ENCODE assay signal across 30 cellular contexts in genomic region chr18:24817150-24818068, GRCh38.
DNase-seq lines count a peak whose midpoint lies in the region; FAIRE-seq and TF ChIP-seq lines count a peak whose summit lies in the region.
"Had no signal": no experiment of that assay in that cellular context is flagged by ENCODE, and none has a peak within 500 bp of the region (broad histone marks: within the 10 kb centered on the region; RNA-seq: fewer than 3 reads in every experiment).

No MANE protein-coding gene starts in this region.

- peaks cover 5% of the 10 kb centered on the region for H3K4me1 Mint-ChIP-seq in astrocyte (ENCODE audit: low read depth, unreplicated experiment)
- H3K4me1 Mint-ChIP-seq in activated naive CD4-positive, alpha-beta T cell treated with anti-CD3 and anti-CD28 coated beads for 36 hours (ENCODE audit: low read depth), result no peaks in the 10 kb centered on the region
- H3K4me1 Mint-ChIP-seq: stimulated activated naive CD8-positive, alpha-beta T cell treated with anti-CD3 and anti-CD28 coated beads, Interleukin-15, amount 100 ng/mL, for 72 hours; T-cell had no signal

- H3K4me1 ChIP-seq in HUES64 (ENCODE audit: insufficient read depth, low read length) (peaks cover 42% of the 10 kb centered on the region), astrocyte (ENCODE audit: insufficient read depth, low read length) (no peaks in the 10 kb centered on the region)
- H3K4me1 ChIP-seq: BLaER1 treated with 17β-estradiol and CSF1 and Interleukin-3, amounts not matched to agents 10 nM and 100 nM; body of pancreas; esophagus squamous epithelium; foreskin keratinocyte; SJCRH30; tibial artery had no signal

- H3K4me3 Mint-ChIP-seq in astrocyte (ENCODE audit: unreplicated experiment), result no peak overlapping the region
- H3K4me3 Mint-ChIP-seq in activated naive CD4-positive, alpha-beta T cell treated with anti-CD3 and anti-CD28 coated beads for 36 hours, result no peak overlapping the region
- H3K4me3 Mint-ChIP-seq: stimulated activated naive CD8-positive, alpha-beta T cell treated with anti-CD3 and anti-CD28 coated beads, Interleukin-15, amount 100 ng/mL, for 72 hours; T-cell had no signal

- no peaks in the 10 kb centered on the region for H3K36me3 Mint-ChIP-seq in astrocyte (ENCODE audit: low read depth, unreplicated experiment)
- H3K36me3 Mint-ChIP-seq in activated naive CD4-positive, alpha-beta T cell treated with anti-CD3 and anti-CD28 coated beads for 36 hours (ENCODE audit: low read depth), result no peaks in the 10 kb centered on the region
- H3K36me3 Mint-ChIP-seq: T-cell had no signal

- H3K9ac ChIP-seq in HUES64 (ENCODE audit: low read depth, low read length) (no peak overlapping the region), astrocyte (ENCODE audit: low read length) (no peak overlapping the region)
- H3K9ac ChIP-seq: BLaER1 treated with 17β-estradiol and CSF1 and Interleukin-3, amounts not matched to agents 10 nM and 100 nM had no signal

- H3K27me3 ChIP-seq in HUES64 (ENCODE audit: insufficient read depth, low read length), result no peaks in the 10 kb centered on the region
- H3K27me3 ChIP-seq in astrocyte (ENCODE audit: insufficient read depth, low read length), result no peaks in the 10 kb centered on the region
- H3K27me3 ChIP-seq: BLaER1 treated with 17β-estradiol and CSF1 and Interleukin-3, amounts not matched to agents 10 nM and 100 nM; body of pancreas; foreskin keratinocyte; neutrophil; SJCRH30; tibial artery had no signal

- no peak for FAIRE-seq in astrocyte (lab: Jason Lieb, UNC)
- FAIRE-seq: endometrium had no signal

- DNase-seq in astrocyte (ENCODE audit: low read depth) (no peak), iPS-NIHi7 (ENCODE audit: extremely low spot score) (peak; percentile 23), retina (peak; percentile 70), AML-193 (lab: John Stamatoyannopoulos, UW) (no peak)
- no peak for DNase-seq in activated CD8-positive, alpha-beta memory T cell treated with anti-CD3 and anti-CD28 coated beads for 24 hours
- DNase-seq in activated naive CD4-positive, alpha-beta T cell treated with anti-CD3 and anti-CD28 coated beads for 36 hours, result no peak
- DNase-seq: activated CD4-positive, alpha-beta T cell treated with anti-CD3 and anti-CD28 coated beads for 48 hours; activated T-cell treated with anti-CD3 and anti-CD28 coated beads, Interleukin-2, amount 50 U/mL, for 48 hours; DMS79 treated with DMSO at 0.1 percent for 48 hours; esophagus squamous epithelium; foreskin keratinocyte; IMR-90; left colon; mammary epithelial cell; MV-4-11; NCI-H1436; NCI-H2081 treated with DMSO at 0.1 percent for 48 hours; NCI-H774; SJCRH30; stimulated activated CD4-positive, alpha-beta T cell treated with anti-CD3 and anti-CD28 coated beads, Interleukin-2, amount 100 ng/mL, for 48 hours; stimulated activated naive CD8-positive, alpha-beta T cell treated with anti-CD3 and anti-CD28 coated beads, Interleukin-15, amount 100 ng/mL, for 72 hours; T-cell; tibial artery; WERI-Rb-1 had no signal

- intact Hi-C loops in activated naive CD4-positive, alpha-beta T cell treated with anti-CD3 and anti-CD28 coated beads for 36 hours (cut with micrococcal nuclease), result no loop called here

- H3K4me3 ChIP-seq in HUES64 (ENCODE audit: low read length) (no peak overlapping the region), astrocyte (ENCODE audit: insufficient read depth, low read depth, low read length) (no peak overlapping the region)
- H3K4me3 ChIP-seq: BLaER1 treated with 17β-estradiol and CSF1 and Interleukin-3, amounts not matched to agents 10 nM and 100 nM; body of pancreas; esophagus squamous epithelium; SJCRH30; tibial artery had no signal

- H3K27me3 Mint-ChIP-seq in astrocyte (ENCODE audit: low read depth, unreplicated experiment), result peaks cover 5% of the 10 kb centered on the region
- H3K27me3 Mint-ChIP-seq in activated naive CD4-positive, alpha-beta T cell treated with anti-CD3 and anti-CD28 coated beads for 36 hours (ENCODE audit: low read depth), result peaks cover 4% of the 10 kb centered on the region
- H3K27me3 Mint-ChIP-seq: stimulated activated naive CD8-positive, alpha-beta T cell treated with anti-CD3 and anti-CD28 coated beads, Interleukin-15, amount 100 ng/mL, for 72 hours had no signal

- no peaks in the 10 kb centered on the region for H3K9me3 Mint-ChIP-seq in astrocyte (ENCODE audit: unreplicated experiment)
- H3K9me3 Mint-ChIP-seq in activated naive CD4-positive, alpha-beta T cell treated with anti-CD3 and anti-CD28 coated beads for 36 hours, result no peaks in the 10 kb centered on the region
- H3K9me3 Mint-ChIP-seq: stimulated activated naive CD8-positive, alpha-beta T cell treated with anti-CD3 and anti-CD28 coated beads, Interleukin-15, amount 100 ng/mL, for 72 hours; T-cell had no signal

- no peaks in the 10 kb centered on the region for H4K20me1 ChIP-seq in astrocyte (ENCODE audit: insufficient read depth, low read length)
- H4K20me1 ChIP-seq: BLaER1 treated with 17β-estradiol and CSF1 and Interleukin-3, amounts not matched to agents 10 nM and 100 nM had no signal

- no peaks in the 10 kb centered on the region for H3K79me2 ChIP-seq in astrocyte (ENCODE audit: insufficient read depth, low read length)

- H3K9me3 ChIP-seq in HUES64 (ENCODE audit: insufficient read depth, low read depth, low read length), result no peaks in the 10 kb centered on the region
- H3K9me3 ChIP-seq in astrocyte (ENCODE audit: insufficient read depth, low read depth, low read length), result no peaks in the 10 kb centered on the region
- H3K9me3 ChIP-seq: BLaER1 treated with 17β-estradiol and CSF1 and Interleukin-3, amounts not matched to agents 10 nM and 100 nM; body of pancreas; esophagus squamous epithelium; neutrophil; SJCRH30; tibial artery had no signal

- peak overlapping the region; percentile 16 for H2AFZ ChIP-seq in astrocyte (ENCODE audit: low read depth, low read length)

- 21% methylated on average over 8 of the region's 11 CpGs for WGBS in HUES64

- no peaks in the 10 kb centered on the region for H3K36me3 ChIP-seq in HUES64 (ENCODE audit: insufficient read depth, low read length)
- no peaks in the 10 kb centered on the region for H3K36me3 ChIP-seq in astrocyte (ENCODE audit: insufficient read depth, low read length)
- H3K36me3 ChIP-seq: BLaER1 treated with 17β-estradiol and CSF1 and Interleukin-3, amounts not matched to agents 10 nM and 100 nM; esophagus squamous epithelium; neutrophil; SJCRH30; tibial artery; WERI-Rb-1 had no signal

- CTCF ChIA-PET in activated naive CD4-positive, alpha-beta T cell treated with anti-CD3 and anti-CD28 coated beads for 36 hours (lab: Charles Lee), result interaction anchor here (0.7 kb wide), 1 partner anchor 822 kb away, joined by 3 read pairs; no protein-coding TSS in a partner anchor

- TF ChIP-seq CTCF in astrocyte (IDR thresholded peaks at IDR 0.05; ENCODE audit: insufficient read depth, low read depth, low read length), result no peak

- H3K4me2 ChIP-seq in astrocyte (ENCODE audit: low read length), result no peak overlapping the region
- H3K4me2 ChIP-seq: BLaER1 treated with 17β-estradiol and CSF1 and Interleukin-3, amounts not matched to agents 10 nM and 100 nM had no signal

- H3K27ac Mint-ChIP-seq in astrocyte (ENCODE audit: unreplicated experiment), result no peak overlapping the region
- no peak overlapping the region for H3K27ac Mint-ChIP-seq in activated naive CD4-positive, alpha-beta T cell treated with anti-CD3 and anti-CD28 coated beads for 36 hours
- H3K27ac Mint-ChIP-seq: progenitor cell of endocrine pancreas, T-cell had no signal

- H3K27ac ChIP-seq in HUES64 (ENCODE audit: low read depth, low read length) (peak overlapping the region; percentile 58; the same call in 1 of the 2 replicates), astrocyte (ENCODE audit: low read depth, low read length) (no peak overlapping the region)
- H3K27ac ChIP-seq: BLaER1 treated with 17β-estradiol and CSF1 and Interleukin-3, amounts not matched to agents 10 nM and 100 nM; body of pancreas; esophagus squamous epithelium; foreskin keratinocyte; neutrophil; SJCRH30; tibial artery; WERI-Rb-1 had no signal

Comparison
In these comparisons a context has a peak if more than half of its experiments do, and no peak if none do; other contexts are left out.
1. DNase-seq: peak in iPS-NIHi7 (single experiment) and retina (single experiment); none in astrocyte (single experiment), activated CD8-positive, alpha-beta memory T cell treated with anti-CD3 and anti-CD28 coated beads for 24 hours (single experiment), AML-193 (0 of 2) and activated naive CD4-positive, alpha-beta T cell treated with anti-CD3 and anti-CD28 coated beads for 36 hours (single experiment).